ENCODE assay signal across 2 cellular contexts in the genomic region with DNA sequence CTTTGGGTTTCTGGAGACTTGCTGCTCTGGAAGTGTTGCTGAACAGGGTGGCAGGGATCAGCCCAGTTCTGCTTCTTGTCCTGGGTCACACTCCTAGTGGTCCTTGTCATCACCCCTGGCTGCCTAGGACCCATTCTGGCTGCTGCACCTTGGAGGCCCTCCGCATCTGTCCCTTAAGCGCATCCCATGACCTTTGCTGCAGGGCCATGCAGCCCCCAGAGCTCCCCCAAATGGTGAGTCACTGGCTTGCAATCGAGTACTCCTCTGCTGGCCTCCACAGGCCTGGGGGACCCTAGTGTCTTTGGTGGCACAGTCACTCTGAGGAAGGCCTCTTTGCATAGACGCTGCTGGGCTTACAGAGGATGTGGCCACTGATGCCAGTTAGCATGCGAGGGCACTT.
TF ChIP-seq lines count a peak whose summit lies in the region.

No MANE protein-coding gene starts in this region.

TF ChIP-seq in HepG2, 621 proteins besides CTCF, POLR2A, EP300 and RAD21:
- no peak for TF ChIP-seq ZNF205 (CRISPR knock-in tag; IDR thresholded peaks at IDR 0.05)
- no peak for TF ChIP-seq FLYWCH1 (CRISPR knock-in tag; IDR thresholded peaks at IDR 0.05)
- TF ChIP-seq, protein P1, sequence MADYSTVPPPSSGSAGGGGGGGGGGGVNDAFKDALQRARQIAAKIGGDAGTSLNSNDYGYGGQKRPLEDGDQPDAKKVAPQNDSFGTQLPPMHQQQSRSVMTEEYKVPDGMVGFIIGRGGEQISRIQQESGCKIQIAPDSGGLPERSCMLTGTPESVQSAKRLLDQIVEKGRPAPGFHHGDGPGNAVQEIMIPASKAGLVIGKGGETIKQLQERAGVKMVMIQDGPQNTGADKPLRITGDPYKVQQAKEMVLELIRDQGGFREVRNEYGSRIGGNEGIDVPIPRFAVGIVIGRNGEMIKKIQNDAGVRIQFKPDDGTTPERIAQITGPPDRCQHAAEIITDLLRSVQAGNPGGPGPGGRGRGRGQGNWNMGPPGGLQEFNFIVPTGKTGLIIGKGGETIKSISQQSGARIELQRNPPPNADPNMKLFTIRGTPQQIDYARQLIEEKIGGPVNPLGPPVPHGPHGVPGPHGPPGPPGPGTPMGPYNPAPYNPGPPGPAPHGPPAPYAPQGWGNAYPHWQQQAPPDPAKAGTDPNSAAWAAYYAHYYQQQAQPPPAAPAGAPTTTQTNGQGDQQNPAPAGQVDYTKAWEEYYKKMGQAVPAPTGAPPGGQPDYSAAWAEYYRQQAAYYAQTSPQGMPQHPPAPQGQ (CRISPR knock-in tag; IDR thresholded peaks at IDR 0.05; ENCODE audit: borderline replicate concordance), result no peak
- TF ChIP-seq FOSL2 (CRISPR knock-in tag; IDR thresholded peaks at IDR 0.05), result no peak
- no peak for TF ChIP-seq ZNF101 (CRISPR knock-in tag; IDR thresholded peaks at IDR 0.05; ENCODE audit: borderline replicate concordance, low read depth)
- no peak for TF ChIP-seq ZNF331 (CRISPR knock-in tag; IDR thresholded peaks at IDR 0.05)

TF ChIP-seq in H1, 55 proteins besides CTCF, POLR2A, EP300 and RAD21:
- TF ChIP-seq KDM4A (IDR thresholded peaks at IDR 0.05; ENCODE audit: low read depth, low read length, severe bottlenecking) (no peak), NANOG (IDR thresholded peaks at IDR 0.05; ENCODE audit: insufficient read depth, low read depth, low read length, poor library complexity, severe bottlenecking) (no peak), RXRA (IDR thresholded peaks at IDR 0.05; ENCODE audit: insufficient read depth, low read depth, low read length) (no peak), SAP30 (IDR thresholded peaks at IDR 0.05; ENCODE audit: insufficient read depth, insufficient replicate concordance, low read length) (no peak), ZNF274 (IDR thresholded peaks at IDR 0.05; ENCODE audit: borderline replicate concordance, extremely low read depth, low read length) (no peak), PHF8 (conservative IDR thresholded peaks at IDR 0.05; ENCODE audit: low read depth, low read length) (no peak), EZH2 (IDR thresholded peaks at IDR 0.05; ENCODE audit: low read depth, low read length, severe bottlenecking) (no peak), BACH1 (IDR thresholded peaks at IDR 0.05; ENCODE audit: low read length) (no peak), FOSL1 (IDR thresholded peaks at IDR 0.05; ENCODE audit: insufficient read depth, low read depth, low read length) (no peak), CREB1 (IDR thresholded peaks at IDR 0.05) (no peak), TEAD4 (IDR thresholded peaks at IDR 0.05; ENCODE audit: low read depth, low read length) (no peak), RBBP5 (IDR thresholded peaks at IDR 0.05; ENCODE audit: borderline replicate concordance, low read depth, low read length) (no peak), JUN (IDR thresholded peaks at IDR 0.05; ENCODE audit: low read depth, low read length) (no peak)
- TF ChIP-seq, protein P2, sequence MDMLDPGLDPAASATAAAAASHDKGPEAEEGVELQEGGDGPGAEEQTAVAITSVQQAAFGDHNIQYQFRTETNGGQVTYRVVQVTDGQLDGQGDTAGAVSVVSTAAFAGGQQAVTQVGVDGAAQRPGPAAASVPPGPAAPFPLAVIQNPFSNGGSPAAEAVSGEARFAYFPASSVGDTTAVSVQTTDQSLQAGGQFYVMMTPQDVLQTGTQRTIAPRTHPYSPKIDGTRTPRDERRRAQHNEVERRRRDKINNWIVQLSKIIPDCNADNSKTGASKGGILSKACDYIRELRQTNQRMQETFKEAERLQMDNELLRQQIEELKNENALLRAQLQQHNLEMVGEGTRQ (IDR thresholded peaks at IDR 0.05; ENCODE audit: low read length), result no peak
- TF ChIP-seq, protein P3, sequence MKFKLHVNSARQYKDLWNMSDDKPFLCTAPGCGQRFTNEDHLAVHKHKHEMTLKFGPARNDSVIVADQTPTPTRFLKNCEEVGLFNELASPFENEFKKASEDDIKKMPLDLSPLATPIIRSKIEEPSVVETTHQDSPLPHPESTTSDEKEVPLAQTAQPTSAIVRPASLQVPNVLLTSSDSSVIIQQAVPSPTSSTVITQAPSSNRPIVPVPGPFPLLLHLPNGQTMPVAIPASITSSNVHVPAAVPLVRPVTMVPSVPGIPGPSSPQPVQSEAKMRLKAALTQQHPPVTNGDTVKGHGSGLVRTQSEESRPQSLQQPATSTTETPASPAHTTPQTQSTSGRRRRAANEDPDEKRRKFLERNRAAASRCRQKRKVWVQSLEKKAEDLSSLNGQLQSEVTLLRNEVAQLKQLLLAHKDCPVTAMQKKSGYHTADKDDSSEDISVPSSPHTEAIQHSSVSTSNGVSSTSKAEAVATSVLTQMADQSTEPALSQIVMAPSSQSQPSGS (IDR thresholded peaks at IDR 0.05; ENCODE audit: low read length), result no peak
- TF ChIP-seq, protein P4, sequence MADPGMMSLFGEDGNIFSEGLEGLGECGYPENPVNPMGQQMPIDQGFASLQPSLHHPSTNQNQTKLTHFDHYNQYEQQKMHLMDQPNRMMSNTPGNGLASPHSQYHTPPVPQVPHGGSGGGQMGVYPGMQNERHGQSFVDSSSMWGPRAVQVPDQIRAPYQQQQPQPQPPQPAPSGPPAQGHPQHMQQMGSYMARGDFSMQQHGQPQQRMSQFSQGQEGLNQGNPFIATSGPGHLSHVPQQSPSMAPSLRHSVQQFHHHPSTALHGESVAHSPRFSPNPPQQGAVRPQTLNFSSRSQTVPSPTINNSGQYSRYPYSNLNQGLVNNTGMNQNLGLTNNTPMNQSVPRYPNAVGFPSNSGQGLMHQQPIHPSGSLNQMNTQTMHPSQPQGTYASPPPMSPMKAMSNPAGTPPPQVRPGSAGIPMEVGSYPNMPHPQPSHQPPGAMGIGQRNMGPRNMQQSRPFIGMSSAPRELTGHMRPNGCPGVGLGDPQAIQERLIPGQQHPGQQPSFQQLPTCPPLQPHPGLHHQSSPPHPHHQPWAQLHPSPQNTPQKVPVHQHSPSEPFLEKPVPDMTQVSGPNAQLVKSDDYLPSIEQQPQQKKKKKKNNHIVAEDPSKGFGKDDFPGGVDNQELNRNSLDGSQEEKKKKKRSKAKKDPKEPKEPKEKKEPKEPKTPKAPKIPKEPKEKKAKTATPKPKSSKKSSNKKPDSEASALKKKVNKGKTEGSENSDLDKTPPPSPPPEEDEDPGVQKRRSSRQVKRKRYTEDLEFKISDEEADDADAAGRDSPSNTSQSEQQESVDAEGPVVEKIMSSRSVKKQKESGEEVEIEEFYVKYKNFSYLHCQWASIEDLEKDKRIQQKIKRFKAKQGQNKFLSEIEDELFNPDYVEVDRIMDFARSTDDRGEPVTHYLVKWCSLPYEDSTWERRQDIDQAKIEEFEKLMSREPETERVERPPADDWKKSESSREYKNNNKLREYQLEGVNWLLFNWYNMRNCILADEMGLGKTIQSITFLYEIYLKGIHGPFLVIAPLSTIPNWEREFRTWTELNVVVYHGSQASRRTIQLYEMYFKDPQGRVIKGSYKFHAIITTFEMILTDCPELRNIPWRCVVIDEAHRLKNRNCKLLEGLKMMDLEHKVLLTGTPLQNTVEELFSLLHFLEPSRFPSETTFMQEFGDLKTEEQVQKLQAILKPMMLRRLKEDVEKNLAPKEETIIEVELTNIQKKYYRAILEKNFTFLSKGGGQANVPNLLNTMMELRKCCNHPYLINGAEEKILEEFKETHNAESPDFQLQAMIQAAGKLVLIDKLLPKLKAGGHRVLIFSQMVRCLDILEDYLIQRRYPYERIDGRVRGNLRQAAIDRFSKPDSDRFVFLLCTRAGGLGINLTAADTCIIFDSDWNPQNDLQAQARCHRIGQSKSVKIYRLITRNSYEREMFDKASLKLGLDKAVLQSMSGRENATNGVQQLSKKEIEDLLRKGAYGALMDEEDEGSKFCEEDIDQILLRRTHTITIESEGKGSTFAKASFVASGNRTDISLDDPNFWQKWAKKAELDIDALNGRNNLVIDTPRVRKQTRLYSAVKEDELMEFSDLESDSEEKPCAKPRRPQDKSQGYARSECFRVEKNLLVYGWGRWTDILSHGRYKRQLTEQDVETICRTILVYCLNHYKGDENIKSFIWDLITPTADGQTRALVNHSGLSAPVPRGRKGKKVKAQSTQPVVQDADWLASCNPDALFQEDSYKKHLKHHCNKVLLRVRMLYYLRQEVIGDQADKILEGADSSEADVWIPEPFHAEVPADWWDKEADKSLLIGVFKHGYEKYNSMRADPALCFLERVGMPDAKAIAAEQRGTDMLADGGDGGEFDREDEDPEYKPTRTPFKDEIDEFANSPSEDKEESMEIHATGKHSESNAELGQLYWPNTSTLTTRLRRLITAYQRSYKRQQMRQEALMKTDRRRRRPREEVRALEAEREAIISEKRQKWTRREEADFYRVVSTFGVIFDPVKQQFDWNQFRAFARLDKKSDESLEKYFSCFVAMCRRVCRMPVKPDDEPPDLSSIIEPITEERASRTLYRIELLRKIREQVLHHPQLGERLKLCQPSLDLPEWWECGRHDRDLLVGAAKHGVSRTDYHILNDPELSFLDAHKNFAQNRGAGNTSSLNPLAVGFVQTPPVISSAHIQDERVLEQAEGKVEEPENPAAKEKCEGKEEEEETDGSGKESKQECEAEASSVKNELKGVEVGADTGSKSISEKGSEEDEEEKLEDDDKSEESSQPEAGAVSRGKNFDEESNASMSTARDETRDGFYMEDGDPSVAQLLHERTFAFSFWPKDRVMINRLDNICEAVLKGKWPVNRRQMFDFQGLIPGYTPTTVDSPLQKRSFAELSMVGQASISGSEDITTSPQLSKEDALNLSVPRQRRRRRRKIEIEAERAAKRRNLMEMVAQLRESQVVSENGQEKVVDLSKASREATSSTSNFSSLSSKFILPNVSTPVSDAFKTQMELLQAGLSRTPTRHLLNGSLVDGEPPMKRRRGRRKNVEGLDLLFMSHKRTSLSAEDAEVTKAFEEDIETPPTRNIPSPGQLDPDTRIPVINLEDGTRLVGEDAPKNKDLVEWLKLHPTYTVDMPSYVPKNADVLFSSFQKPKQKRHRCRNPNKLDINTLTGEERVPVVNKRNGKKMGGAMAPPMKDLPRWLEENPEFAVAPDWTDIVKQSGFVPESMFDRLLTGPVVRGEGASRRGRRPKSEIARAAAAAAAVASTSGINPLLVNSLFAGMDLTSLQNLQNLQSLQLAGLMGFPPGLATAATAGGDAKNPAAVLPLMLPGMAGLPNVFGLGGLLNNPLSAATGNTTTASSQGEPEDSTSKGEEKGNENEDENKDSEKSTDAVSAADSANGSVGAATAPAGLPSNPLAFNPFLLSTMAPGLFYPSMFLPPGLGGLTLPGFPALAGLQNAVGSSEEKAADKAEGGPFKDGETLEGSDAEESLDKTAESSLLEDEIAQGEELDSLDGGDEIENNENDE (IDR thresholded peaks at IDR 0.05; ENCODE audit: insufficient replicate concordance, low read length), result no peak
